In the genomic region with DNA sequence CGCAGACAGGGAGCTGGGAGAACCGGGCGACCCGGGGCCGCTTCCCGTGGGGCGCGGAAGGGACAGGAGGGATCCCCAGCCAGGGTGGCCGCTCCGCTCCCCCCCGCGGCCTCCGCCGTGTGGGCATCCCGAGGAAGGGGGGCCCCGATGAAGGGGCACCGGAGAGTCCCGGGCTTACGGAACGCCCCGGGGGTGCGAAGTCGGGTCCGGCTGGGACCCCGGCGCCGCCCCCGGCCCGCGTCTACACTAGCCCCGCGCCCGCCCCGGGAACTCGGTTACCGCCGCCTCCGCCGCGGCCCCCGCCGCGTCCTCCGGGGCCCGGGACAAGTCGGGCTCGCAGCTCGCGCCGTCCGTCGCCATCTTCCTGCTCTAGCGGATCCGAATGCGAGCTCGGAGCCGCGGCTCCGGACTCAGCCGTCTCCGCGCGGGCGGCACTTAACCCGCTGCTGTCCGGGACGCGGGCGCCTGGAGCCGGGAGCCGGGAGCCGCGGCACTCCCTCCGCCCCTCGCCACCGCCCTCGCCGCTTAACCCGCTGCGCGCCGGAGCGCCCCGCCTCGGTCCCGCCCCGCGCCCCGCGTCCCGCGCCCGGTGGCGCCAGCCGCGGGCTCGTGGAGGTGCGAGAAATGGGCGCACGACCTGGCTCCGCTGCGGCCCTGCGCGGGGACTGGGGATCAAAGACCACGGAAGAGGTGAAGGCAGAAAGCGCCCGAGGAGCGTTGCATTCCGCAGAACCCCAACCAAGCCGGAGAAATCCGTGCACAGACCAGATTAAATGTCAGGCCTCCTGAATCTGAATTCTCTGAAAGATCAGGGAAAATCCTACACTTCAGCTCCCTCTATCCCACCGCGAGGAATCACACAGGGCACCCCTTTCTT, we compare ENCODE assay signal across 8 cellular contexts. TPM values are rescaled to one million over a fixed set of nuclear protein-coding genes. Genes with fewer than 3 reads are reported as not detected.
DNase-seq lines count a peak whose midpoint lies in the region; ATAC-seq and TF ChIP-seq lines count a peak whose summit lies in the region.

TSS of gene CTTNBP2 (minus strand) at position 386 of the 877 bp plus-strand sequence. CDS start at position 360, 26 bp downstream.

- H3K9me3 ChIP-seq in fibroblast of lung (ENCODE audit: control insufficient read depth, insufficient read depth, low read depth, low read length) (no peaks in the 10 kb centered on the region), muscle layer of colon (ENCODE audit: low read length) (no peaks in the 10 kb centered on the region)

- no peaks in the 10 kb centered on the region for H3K27me3 ChIP-seq in fibroblast of lung (ENCODE audit: control insufficient read depth, insufficient read depth, low read length)
- no peaks in the 10 kb centered on the region for H3K27me3 ChIP-seq in muscle layer of colon (ENCODE audit: control insufficient read depth in 1 of 2, insufficient read depth in 2 of 2, low read length in 2 of 2)

- H4K20me1 ChIP-seq in fibroblast of lung (ENCODE audit: control insufficient read depth, extremely low read depth, insufficient read depth, low read length): no peaks in the 10 kb centered on the region

- H3K27ac Mint-ChIP-seq in WTC11: peak within 1 kb of the TSS; percentile 93

- TF ChIP-seq CTCF in WTC11 (IDR thresholded peaks at IDR 0.05) (no peak), fibroblast of lung (conservative IDR thresholded peaks at IDR 0.05 in 1 of 2, IDR thresholded peaks at IDR 0.05 in 1 of 2; ENCODE audit: low read depth in 1 of 2, low read length in 2 of 2) (peak; percentile 22 to 44)

- POLR2A ChIA-PET in WTC11 (lab: Charles Lee): no interaction called here

- H3K27me3 Mint-ChIP-seq in WTC11 (ENCODE audit: low read depth): no peaks in the 10 kb centered on the region

- CTCF ChIA-PET in WTC11 (lab: Charles Lee): interaction anchor here (1.0 to 1.7 kb wide), 3 partner anchors 120 to 540 kb away, joined by 3 to 7 read pairs (median 4); no protein-coding TSS in a partner anchor

- no peaks in the 10 kb centered on the region for H3K36me3 ChIP-seq in fibroblast of lung (ENCODE audit: control insufficient read depth, insufficient read depth, low read length)
- H3K36me3 ChIP-seq in muscle layer of colon (ENCODE audit: insufficient read depth, low read length): no peaks in the 10 kb centered on the region

- H3K4me3 ChIP-seq in fibroblast of lung (replicated peaks in 1 of 4; ENCODE audit: control extremely low read depth in 1 of 4, insufficient read depth in 1 of 4, low read depth in 3 of 4, low read length in 4 of 4): peak within 1 kb of the TSS; percentile 87 to 91 (median 89)
- peak within 1 kb of the TSS; percentile 84 to 92 for H3K4me3 ChIP-seq in muscle layer of colon (ENCODE audit: low read depth in 1 of 2, low read length in 2 of 2)

- H3K9me3 Mint-ChIP-seq in WTC11: no peaks in the 10 kb centered on the region

- DNase-seq in Daoy (ENCODE audit: low read depth) (peak; percentile 79), WTC11 (ENCODE audit: low spot score) (peak; percentile 70), fibroblast of lung (ENCODE audit: low read depth in 2 of 2) (peak; percentile 62 to 64), ureter (ENCODE audit: low spot score) (peak; percentile 48)

- ATAC-seq in HG02759 (IDR thresholded peaks at IDR 0.05; ENCODE audit: unreplicated experiment) (peak; percentile 56), WTC11 (peak; percentile 56), GM18873 (IDR thresholded peaks at IDR 0.05; ENCODE audit: low FRiP score, unreplicated experiment) (no peak), HG03457 (IDR thresholded peaks at IDR 0.05; ENCODE audit: unreplicated experiment) (no peak)

- no peaks in the 10 kb centered on the region for H3K36me3 Mint-ChIP-seq in WTC11

- H3K79me2 ChIP-seq in fibroblast of lung (ENCODE audit: control insufficient read depth, insufficient read depth, low read length): peaks cover 44% of the 10 kb centered on the region

- peak within 1 kb of the TSS; percentile 72 for H3K9ac ChIP-seq in fibroblast of lung (ENCODE audit: insufficient read depth, low read length)
- peak within 1 kb of the TSS; percentile 8 for H3K9ac ChIP-seq in muscle layer of colon (ENCODE audit: low read length)

- H3K4me1 Mint-ChIP-seq in WTC11: peaks cover 75% of the 10 kb centered on the region

- peak within 1 kb of the TSS; percentile 73 for H3K27ac ChIP-seq in fibroblast of lung (ENCODE audit: insufficient read depth, low read length)
- peak within 1 kb of the TSS; percentile 50 for H3K27ac ChIP-seq in muscle layer of colon (ENCODE audit: low read depth, low read length)

- H3K4me2 ChIP-seq in fibroblast of lung (ENCODE audit: extremely low read depth, insufficient read depth, low read length): peak within 1 kb of the TSS; percentile 89

- H3K4me3 Mint-ChIP-seq in WTC11: peak within 1 kb of the TSS; percentile 92

- H2AFZ ChIP-seq in fibroblast of lung (ENCODE audit: low read length): peak within 1 kb of the TSS; percentile 78

- H3K4me1 ChIP-seq in fibroblast of lung (ENCODE audit: control insufficient read depth, extremely low read depth, insufficient read depth, low read length) (peaks cover 8% of the 10 kb centered on the region), muscle layer of colon (ENCODE audit: insufficient read depth, low read length) (peaks cover 30% of the 10 kb centered on the region)

TF ChIP-seq in WTC11, 78 proteins besides CTCF, POLR2A, EP300 and RAD21 (continues in another document):
- TF ChIP-seq IRF2 (CRISPR knock-in tag; IDR thresholded peaks at IDR 0.05; ENCODE audit: borderline replicate concordance, low read depth) (no peak), SMAD3 (CRISPR knock-in tag; IDR thresholded peaks at IDR 0.05; ENCODE audit: borderline replicate concordance) (peak; percentile 5; the same call in 1 of the 2 replicates), ZNF425 (CRISPR knock-in tag; conservative IDR thresholded peaks at IDR 0.05) (no peak), JUN (CRISPR knock-in tag; IDR thresholded peaks at IDR 0.05) (0 out of 2 replicates have a peak, but pooled peaks have one; percentile 21), GTF2I (CRISPR knock-in tag; conservative IDR thresholded peaks at IDR 0.05) (no peak), SOX15 (CRISPR knock-in tag; IDR thresholded peaks at IDR 0.05) (no peak), ZNF532 (CRISPR knock-in tag; IDR thresholded peaks at IDR 0.05; ENCODE audit: borderline replicate concordance) (no peak), ZNF263 (CRISPR knock-in tag; IDR thresholded peaks at IDR 0.05; ENCODE audit: low read depth) (no peak)
- TF ChIP-seq, protein P1, sequence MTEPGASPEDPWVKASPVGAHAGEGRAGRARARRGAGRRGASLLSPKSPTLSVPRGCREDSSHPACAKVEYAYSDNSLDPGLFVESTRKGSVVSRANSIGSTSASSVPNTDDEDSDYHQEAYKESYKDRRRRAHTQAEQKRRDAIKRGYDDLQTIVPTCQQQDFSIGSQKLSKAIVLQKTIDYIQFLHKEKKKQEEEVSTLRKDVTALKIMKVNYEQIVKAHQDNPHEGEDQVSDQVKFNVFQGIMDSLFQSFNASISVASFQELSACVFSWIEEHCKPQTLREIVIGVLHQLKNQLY (CRISPR knock-in tag; IDR thresholded peaks at IDR 0.05): no peak

RNA-seq across cellular contexts. Expression of gene CTTNBP2, which starts in this region (rescaled TPM):
- total RNA-seq in Daoy (2014; rRNA removed; shearing (Covaris generic)): 3.6 TPM in 2 replicates
- total RNA-seq in WTC11 (2021) (19.1 to 22.1 TPM (median 20.5 TPM) in 3 replicates), fibroblast of lung (4.4 and 8.3 TPM in 2 replicates), ureter (16.6 TPM)
- polyA plus RNA-seq in fibroblast of lung: 12.0 and 15.7 TPM in 2 replicates
- 6.7 and 8.1 TPM in 2 replicates for polyA plus RNA-seq in fibroblast of lung (2012)
- 8.6 and 31.6 TPM in 2 replicates for polyA minus RNA-seq in fibroblast of lung (ENCODE audit: low replicate concordance)

Comparison
In these comparisons a context has a peak if more than half of its experiments do, and no peak if none do; other contexts are left out.
1. ATAC-seq: peak in HG02759 (single experiment) and WTC11 (single experiment); none in GM18873 (single experiment) and HG03457 (single experiment).
2. Peak in every context shown above with its lines, with median percentiles within 50 percentile points of each other: DNase-seq.